In the genomic region with DNA sequence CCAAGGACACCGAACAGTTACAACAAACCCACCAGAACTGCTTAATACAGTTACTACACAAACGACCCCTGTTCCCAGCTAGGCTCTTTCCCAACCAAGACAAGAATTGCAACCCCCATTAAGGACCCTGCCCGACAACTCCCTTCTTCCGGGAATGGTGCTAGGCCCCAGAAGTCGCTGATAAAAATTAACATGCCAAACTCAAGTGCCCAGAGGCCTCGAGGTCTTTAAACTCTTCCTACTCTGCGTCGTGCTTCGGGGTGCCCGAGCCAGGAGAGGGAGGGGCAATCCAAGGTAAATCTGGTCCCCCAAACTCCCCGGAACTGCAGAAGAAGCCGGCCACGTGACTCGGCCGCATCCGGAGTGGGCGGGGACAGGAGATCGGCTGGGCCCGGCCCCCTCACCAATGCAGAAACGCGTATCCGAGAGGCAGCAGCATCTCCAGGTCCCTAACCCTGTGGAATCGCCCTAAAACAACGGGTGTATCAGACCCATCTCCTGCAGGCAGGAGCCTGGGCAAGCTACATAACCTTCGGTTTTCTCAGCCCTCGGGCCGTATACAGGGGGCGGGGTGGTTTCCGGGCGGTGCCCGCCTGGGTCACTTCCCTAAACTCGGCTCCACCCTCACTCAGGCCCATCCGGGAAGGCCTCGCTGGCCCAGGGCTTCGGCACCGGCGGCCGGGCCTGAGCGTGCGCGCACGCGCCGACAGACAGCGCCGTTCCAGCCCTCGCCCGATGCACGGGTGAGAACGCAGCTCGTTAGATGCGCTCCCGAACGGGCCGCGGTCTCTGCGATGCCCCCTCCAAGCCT, we compare ENCODE assay signal across 1 cellular context.
TF ChIP-seq lines count a peak whose summit lies in the region.

No MANE protein-coding gene starts in this region.

TF ChIP-seq in A549, 52 proteins besides CTCF, POLR2A, EP300 and RAD21 (continued from another document):
- TF ChIP-seq REST (IDR thresholded peaks at IDR 0.05) (0 out of 2 replicates have a peak, but pooled peaks have one; percentile 11), BHLHE40 (IDR thresholded peaks at IDR 0.05; ENCODE audit: low read depth, low read length) (no peak), USF2 (IDR thresholded peaks at IDR 0.05) (peak; percentile 89), FOXS1 (CRISPR knock-in tag; IDR thresholded peaks at IDR 0.05) (no peak), PHF8 (IDR thresholded peaks at IDR 0.05; ENCODE audit: borderline replicate concordance, low read depth) (peak; percentile 27; the same call in 1 of the 2 replicates), TP53 (CRISPR knock-in tag; IDR thresholded peaks at IDR 0.05) (0 out of 2 replicates have a peak, but pooled peaks have one; percentile 21), NFE2L2 (conservative IDR thresholded peaks at IDR 0.05; ENCODE audit: low read length) (no peak), NPAS2 (CRISPR knock-in tag; IDR thresholded peaks at IDR 0.05; ENCODE audit: borderline replicate concordance) (no peak), HOXB5 (CRISPR knock-in tag; IDR thresholded peaks at IDR 0.05) (no peak), GATA3 (IDR thresholded peaks at IDR 0.05; ENCODE audit: borderline replicate concordance) (0 out of 2 replicates have a peak, but pooled peaks have one; percentile 4), MAZ (IDR thresholded peaks at IDR 0.05; ENCODE audit: borderline replicate concordance, low read depth, low read length) (no peak), ELK1 (IDR thresholded peaks at IDR 0.05; ENCODE audit: low read depth, low read length) (no peak), JUN (IDR thresholded peaks at IDR 0.05) (no peak), EHF (CRISPR knock-in tag; IDR thresholded peaks at IDR 0.05) (no peak), RCOR1 (IDR thresholded peaks at IDR 0.05; ENCODE audit: low read depth, low read length) (no peak), RARB (CRISPR knock-in tag; IDR thresholded peaks at IDR 0.05) (no peak), JUNB (IDR thresholded peaks at IDR 0.05) (no peak), FOSL2 (IDR thresholded peaks at IDR 0.05) (no peak), FOSL2 (CRISPR knock-in tag; IDR thresholded peaks at IDR 0.05) (no peak), KDM5A (IDR thresholded peaks at IDR 0.05) (no peak)
- TF ChIP-seq, protein P1, sequence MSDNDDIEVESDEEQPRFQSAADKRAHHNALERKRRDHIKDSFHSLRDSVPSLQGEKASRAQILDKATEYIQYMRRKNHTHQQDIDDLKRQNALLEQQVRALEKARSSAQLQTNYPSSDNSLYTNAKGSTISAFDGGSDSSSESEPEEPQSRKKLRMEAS (IDR thresholded peaks at IDR 0.05): peak; percentile 57; the same call in 1 of the 2 replicates
